9 cellular contexts compared by ENCODE assay signal in genomic region chr2:20677301-20678176, GRCh38. TPM values are rescaled to one million over a fixed set of nuclear protein-coding genes. Genes with fewer than 3 reads are reported as not detected.
DNase-seq lines count a peak whose midpoint lies in the region; ATAC-seq and TF ChIP-seq lines count a peak whose summit lies in the region.
"Had no signal": no experiment of that assay in that cellular context is flagged by ENCODE, and none has a peak within 500 bp of the region (broad histone marks: within the 10 kb centered on the region; RNA-seq: fewer than 3 reads in every experiment).

No MANE protein-coding gene starts in this region.

- peak overlapping the region; percentile 65 for H3K27ac Mint-ChIP-seq in stimulated activated naive B cell treated with anti-CD40 and anti-IgM and Interleukin-4, amounts not matched to agents 10 μg/mL and 1 μg/mL and 100 μg/mL, for 72 hours
- H3K27ac Mint-ChIP-seq: activated naive CD4-positive, alpha-beta T cell treated with anti-CD3 and anti-CD28 coated beads, Interleukin-2, amount 50 U/mL, for 24 hours had no signal

- peaks cover 10% of the 10 kb centered on the region for H3K4me1 ChIP-seq in body of pancreas

- H3K27ac ChIP-seq in body of pancreas, result no peak overlapping the region
- peak overlapping the region in 1 of 59 donors; percentile 22 for H3K27ac ChIP-seq in dorsolateral prefrontal cortex

- DNase-seq in RKO (ENCODE audit: low spot score), result peak; percentile 14
- DNase-seq in stimulated activated naive B cell treated with anti-CD40 and anti-IgM and Interleukin-4, amounts not matched to agents 10 μg/mL and 1 μg/mL and 100 μg/mL, for 72 hours, result no peak
- DNase-seq in body of pancreas, result no peak
- no peak for DNase-seq in dorsolateral prefrontal cortex
- no peak for DNase-seq in HCEC 1CT
- DNase-seq: hippocampal formation had no signal

- H3K36me3 ChIP-seq in body of pancreas (replicated peaks in 1 of 2; ENCODE audit: insufficient read depth in 1 of 2, low read depth in 2 of 2), result no peaks in the 10 kb centered on the region

- H3K27me3 ChIP-seq in body of pancreas (no peaks in the 10 kb centered on the region), dorsolateral prefrontal cortex (peaks cover 0 to 25% (median 12%) of the 10 kb centered on the region in 45 donors)

- H3K27me3 Mint-ChIP-seq in stimulated activated naive B cell treated with anti-CD40 and anti-IgM and Interleukin-4, amounts not matched to agents 10 μg/mL and 1 μg/mL and 100 μg/mL, for 72 hours, result peaks cover 5 to 9% of the 10 kb centered on the region in 2 donors
- H3K27me3 Mint-ChIP-seq: activated naive CD4-positive, alpha-beta T cell treated with anti-CD3 and anti-CD28 coated beads, Interleukin-2, amount 50 U/mL, for 24 hours had no signal

- TF ChIP-seq POLR2A in body of pancreas (IDR thresholded peaks at IDR 0.05), result no peak

- WGBS in body of pancreas, 2 donors, result 74 to 80% methylated on average over 15 of the region's 15 CpGs

- H3K4me3 Mint-ChIP-seq in stimulated activated naive B cell treated with anti-CD40 and anti-IgM and Interleukin-4, amounts not matched to agents 10 μg/mL and 1 μg/mL and 100 μg/mL, for 72 hours, result peak overlapping the region in 1 of 2 donors; percentile 22
- H3K4me3 Mint-ChIP-seq: activated naive CD4-positive, alpha-beta T cell treated with anti-CD3 and anti-CD28 coated beads, Interleukin-2, amount 50 U/mL, for 24 hours had no signal

- H3K36me3 Mint-ChIP-seq in stimulated activated naive B cell treated with anti-CD40 and anti-IgM and Interleukin-4, amounts not matched to agents 10 μg/mL and 1 μg/mL and 100 μg/mL, for 72 hours, result peaks cover 12 to 33% of the 10 kb centered on the region in 2 donors

- no peaks in the 10 kb centered on the region for H3K9me3 Mint-ChIP-seq in stimulated activated naive B cell treated with anti-CD40 and anti-IgM and Interleukin-4, amounts not matched to agents 10 μg/mL and 1 μg/mL and 100 μg/mL, for 72 hours
- H3K9me3 Mint-ChIP-seq: activated naive CD4-positive, alpha-beta T cell treated with anti-CD3 and anti-CD28 coated beads, Interleukin-2, amount 50 U/mL, for 24 hours had no signal

- H3K9me3 ChIP-seq in body of pancreas, result no peaks in the 10 kb centered on the region

- ATAC-seq in GM18909 (IDR thresholded peaks at IDR 0.05; ENCODE audit: poor library complexity, unreplicated experiment), result peak; percentile 42
- peak; percentile 32 for ATAC-seq in HG02798 (IDR thresholded peaks at IDR 0.05; ENCODE audit: poor library complexity, unreplicated experiment)
- peak in 1 of 2 donors; percentile 19 for ATAC-seq in stimulated activated naive B cell treated with anti-CD40 and anti-IgM and Interleukin-4, amounts not matched to agents 10 μg/mL and 1 μg/mL and 100 μg/mL, for 72 hours (replicated peaks)
- ATAC-seq in body of pancreas, result no peak

- no peak overlapping the region for H3K4me3 ChIP-seq in body of pancreas
- no peak overlapping the region for H3K4me3 ChIP-seq in dorsolateral prefrontal cortex

- no peak for TF ChIP-seq CTCF in body of pancreas (IDR thresholded peaks at IDR 0.05)
- no peak for TF ChIP-seq CTCF in dorsolateral prefrontal cortex (IDR thresholded peaks at IDR 0.05 in 54 of 56, conservative IDR thresholded peaks at IDR 0.05 in 2 of 56; ENCODE audit: low read depth in 1 of 56, partially characterized antibody in 56 of 56)

- peaks cover 23 to 38% of the 10 kb centered on the region in 2 donors for H3K4me1 Mint-ChIP-seq in stimulated activated naive B cell treated with anti-CD40 and anti-IgM and Interleukin-4, amounts not matched to agents 10 μg/mL and 1 μg/mL and 100 μg/mL, for 72 hours
- H3K4me1 Mint-ChIP-seq: activated naive CD4-positive, alpha-beta T cell treated with anti-CD3 and anti-CD28 coated beads, Interleukin-2, amount 50 U/mL, for 24 hours had no signal

- intact Hi-C loops in body of pancreas (cut with DNase I) (no loop called here), dorsolateral prefrontal cortex (cut with DNase I) (no loop called here)

RNA-seq across cellular contexts. Expression of gene GDF7, which starts 10.6 kb away (rescaled TPM):
- 1 to 10 TPM; 2.0 to 7.3 TPM for total RNA-seq in body of pancreas
- total RNA-seq in dorsolateral prefrontal cortex, result 10 to 100 TPM in 2 of 120 experiments, 1 to 10 TPM in 117, under 1 TPM in 1; 0.95 to 12.5 (median 4.1) TPM

RNA-seq across cellular contexts. Expression of gene HS1BP3, which starts 26.6 kb away (rescaled TPM):
- total RNA-seq in body of pancreas (10 to 100 TPM; 21.1 to 23.1 TPM), dorsolateral prefrontal cortex (10 to 100 TPM; 18.3 to 36.0 (median 26.0) TPM)
